Comparison of ENCODE assay signal across 8 cellular contexts in genomic region chr6:43060034-43060754, GRCh38. TPM values are rescaled to one million over a fixed set of nuclear protein-coding genes. Genes with fewer than 3 reads are reported as not detected.
DNase-seq lines count a peak whose midpoint lies in the region; ATAC-seq, FAIRE-seq and TF ChIP-seq lines count a peak whose summit lies in the region.

No MANE protein-coding gene starts in this region.

- no peak overlapping the region for H2BK15ac ChIP-seq in H1 (ENCODE audit: low read length)

- DNase-seq in H7 (peak; percentile 82), NT2/D1 (ENCODE audit: low read depth, low spot score) (no peak), H1 (ENCODE audit: low read depth in 1 of 2, low spot score in 2 of 2) (no peak), GM20000 (ENCODE audit: low spot score) (no peak), Ammon's horn (ENCODE audit: low spot score) (no peak), midbrain (lab: John Stamatoyannopoulos, UW) (no peak)

- peak overlapping the region; percentile 74 to 83 for H3K4me2 ChIP-seq in H1 (ENCODE audit: insufficient read depth in 1 of 2, low read depth in 2 of 2, low read length in 2 of 2)

- no peak overlapping the region for H3K23ac ChIP-seq in H1 (ENCODE audit: insufficient read length)

- H4K5ac ChIP-seq in H1 (ENCODE audit: insufficient read length, low read depth, low read length) = peak overlapping the region; percentile 45

- 10% methylated on average over 15 of the region's 15 CpGs; no CpG with 5 or more reads in 1 of the 2 experiments for WGBS in H1 (ENCODE audit: extremely low coverage in 1 of 2, insufficient coverage in 1 of 2, insufficient read length in 1 of 2, insufficient replicate concordance in 2 of 2, low coverage in 1 of 2, low lambda C conversion rate in 2 of 2, missing lambda C conversion rate in 1 of 2), 2 experiments

- no peak for TF ChIP-seq POLR2A in H1 (IDR thresholded peaks at IDR 0.05; ENCODE audit: control extremely low read depth in 1 of 2, low read depth in 2 of 2, low read length in 2 of 2)

- H2AK5ac ChIP-seq in H1 (ENCODE audit: low read depth, low read length) = no peak overlapping the region

- TF ChIP-seq RAD21 in H1 (IDR thresholded peaks at IDR 0.05 in 1 of 2, conservative IDR thresholded peaks at IDR 0.05 in 1 of 2; ENCODE audit: low read depth in 2 of 2, low read length in 2 of 2) = no peak

- peaks cover 10% of the 10 kb centered on the region; the same call in 1 of the 2 replicates for H3K23me2 ChIP-seq in H1 (ENCODE audit: low read depth, low read length)

- H3K4me3 ChIP-seq in H7 (ENCODE audit: insufficient read depth, low read depth, low read length) (peak overlapping the region; percentile 87), NT2/D1 (ENCODE audit: insufficient read length, low read depth) (peak overlapping the region; percentile 92), H1 (ENCODE audit: extremely low read depth in 1 of 4, insufficient read depth in 2 of 4, low read depth in 3 of 4, low read length in 4 of 4) (peak overlapping the region; percentile 90 to 99 (median 98)), muscle layer of colon (ENCODE audit: low read depth in 1 of 2, low read length in 2 of 2) (peak overlapping the region; percentile 66 to 97)

- H2BK12ac ChIP-seq in H1 (ENCODE audit: low read depth, low read length) = 0 out of 2 replicates have a peak overlapping the region, but pooled peaks have one; percentile 18

- H3K9ac ChIP-seq in NT2/D1 (ENCODE audit: insufficient read length, low read depth) = peak overlapping the region; percentile 72
- peak overlapping the region; percentile 15 to 91 (median 60); a peak in 6 of 7 replicates for H3K9ac ChIP-seq in H1 (replicated peaks in 1 of 4; ENCODE audit: extremely low read depth in 1 of 4, low read depth in 3 of 4, low read length in 3 of 4)
- H3K9ac ChIP-seq in muscle layer of colon (ENCODE audit: low read length) = peak overlapping the region; percentile 82

- ATAC-seq in HG03045 (IDR thresholded peaks at IDR 0.05; ENCODE audit: unreplicated experiment) = no peak

- POLR2A ChIA-PET in H1 (lab: Charles Lee; ENCODE audit: partially characterized antibody) = interaction anchor here (0.8 to 3.5 kb wide), 24 partner anchors 8 to 309 kb away, joined by 3 to 19 read pairs (median 4); partner anchors contain the start of genes CNPY3, PPP2R5D, PTK7 and ZNF318

- CTCF ChIA-PET in H1 (lab: Charles Lee; ENCODE audit: partially characterized antibody) = interaction anchor here (0.6 to 3.1 kb wide), 7 partner anchors 9 to 96 kb away, joined by 3 to 20 read pairs (median 4); no protein-coding TSS in a partner anchor

- H3K4me1 ChIP-seq in NT2/D1 (ENCODE audit: insufficient read depth, insufficient read length) (no peaks in the 10 kb centered on the region), H1 (replicated peaks in 1 of 4; ENCODE audit: control insufficient read depth in 3 of 4, insufficient read depth in 4 of 4, low read length in 3 of 4) (peaks cover 4 to 10% (median 5%) of the 10 kb centered on the region in 4 experiments; a peak in 5 of 7 replicates), muscle layer of colon (ENCODE audit: insufficient read depth, low read length) (peaks cover 24% of the 10 kb centered on the region)

- H3K27me3 ChIP-seq in H7 (ENCODE audit: control insufficient read depth, insufficient read depth, low read length) (no peaks in the 10 kb centered on the region), NT2/D1 (ENCODE audit: insufficient read depth, insufficient read length) (no peaks in the 10 kb centered on the region), H1 (replicated peaks in 1 of 4; ENCODE audit: control insufficient read depth in 3 of 4, extremely low read depth in 1 of 4, insufficient read depth in 3 of 4, low read length in 3 of 4) (no peaks in the 10 kb centered on the region), muscle layer of colon (ENCODE audit: control insufficient read depth in 1 of 2, insufficient read depth in 2 of 2, low read length in 2 of 2) (no peaks in the 10 kb centered on the region)

- peak overlapping the region; percentile 89; the same call in 1 of the 2 replicates for H3K27ac ChIP-seq in H1 (ENCODE audit: low read depth, low read length)
- peak overlapping the region; percentile 83 for H3K27ac ChIP-seq in muscle layer of colon (ENCODE audit: low read depth, low read length)

- no peak for FAIRE-seq in H1 (lab: Jason Lieb, UNC)

- H4K8ac ChIP-seq in H1 (ENCODE audit: extremely low read depth, insufficient read depth, low read length) = no peak overlapping the region

- H3K14ac ChIP-seq in H1 (ENCODE audit: insufficient read length) = no peak overlapping the region

- no peak overlapping the region for H4K91ac ChIP-seq in H1 (replicated peaks; ENCODE audit: insufficient read length, low read length)

- no peak overlapping the region for H2BK20ac ChIP-seq in H1 (ENCODE audit: low read length)

- H3K9me3 ChIP-seq in NT2/D1 (ENCODE audit: insufficient read depth, low read length) = no peaks in the 10 kb centered on the region
- no peaks in the 10 kb centered on the region for H3K9me3 ChIP-seq in H1 (ENCODE audit: insufficient read depth in 2 of 2, low read depth in 1 of 2, low read length in 1 of 2)
- no peaks in the 10 kb centered on the region for H3K9me3 ChIP-seq in muscle layer of colon (ENCODE audit: low read length)

- TF ChIP-seq CTCF in H1 (IDR thresholded peaks at IDR 0.05; ENCODE audit: control extremely low read depth in 1 of 3, insufficient read depth in 1 of 3, low read depth in 1 of 3, low read length in 3 of 3) (no peak), GM20000 (IDR thresholded peaks at IDR 0.05; ENCODE audit: extremely low read depth, missing control alignments) (no peak)

- H2AFZ ChIP-seq in H1 (ENCODE audit: low read length) = no peak overlapping the region; the same call in 1 of the 2 replicates

- peaks cover 6 to 16% of the 10 kb centered on the region in 2 experiments; a peak in 3 of 4 replicates for H3K79me2 ChIP-seq in H1 (ENCODE audit: control insufficient read depth in 1 of 2, insufficient read depth in 2 of 2, low read length in 2 of 2)

- peaks cover 14% of the 10 kb centered on the region for H3K79me1 ChIP-seq in H1 (ENCODE audit: low read depth, low read length)

- no peak for TF ChIP-seq EP300 in H1 (IDR thresholded peaks at IDR 0.05; ENCODE audit: borderline replicate concordance in 1 of 2, low read depth in 2 of 2, low read length in 2 of 2)

- no peak overlapping the region for H2BK120ac ChIP-seq in H1 (replicated peaks; ENCODE audit: low read depth, low read length)

- H3K4ac ChIP-seq in H1 (replicated peaks; ENCODE audit: insufficient read length, low read depth, low read length) = no peak overlapping the region

- H3K56ac ChIP-seq in H1 (replicated peaks; ENCODE audit: insufficient read length, low read depth, low read length) = no peak overlapping the region

- H2BK5ac ChIP-seq in H1 (ENCODE audit: low read depth, low read length) = peak overlapping the region; percentile 81

- no peak overlapping the region for H3K18ac ChIP-seq in H1 (ENCODE audit: extremely low read depth, low read length)

- H4K20me1 ChIP-seq in H1 (replicated peaks in 1 of 2; ENCODE audit: control insufficient read depth in 1 of 2, insufficient read depth in 2 of 2, low read length in 2 of 2) = no peaks in the 10 kb centered on the region

- H3K36me3 ChIP-seq in H7 (replicated peaks; ENCODE audit: control insufficient read depth, insufficient read depth, low read length) (peaks cover 5% of the 10 kb centered on the region), NT2/D1 (ENCODE audit: insufficient read depth, insufficient read length, low read length) (peaks cover 43% of the 10 kb centered on the region), H1 (ENCODE audit: control insufficient read depth in 2 of 4, insufficient read depth in 4 of 4, low read length in 3 of 4) (peaks cover 3 to 16% (median 11%) of the 10 kb centered on the region in 4 experiments; a peak in 6 of 8 replicates), muscle layer of colon (ENCODE audit: insufficient read depth, low read length) (peaks cover 21% of the 10 kb centered on the region)

RNA-seq across cellular contexts. Expression of gene KLC4, which starts 0.8 kb away (rescaled TPM):
- 24.8 and 30.2 TPM in 2 replicates for total RNA-seq in H7 (2014; rRNA removed; shearing (Covaris generic))
- 27.7 and 28.5 TPM in 2 replicates for total RNA-seq in H1 (2021; fragmentation: NEBNext Ultra II Directional; extraction: Animal tissue kit (Norgen Biotek cat#: 25700))
- polyA plus RNA-seq in H1 (2011; rRNA removed) = 15.7 and 23.8 TPM in 2 replicates
- polyA plus RNA-seq in H1 (2011; cell fraction: cytosol; rRNA removed) = 23.5 TPM
- polyA plus RNA-seq in H1 (2011; cell fraction: nucleus; rRNA removed) = 63.1 TPM
- polyA plus RNA-seq in H1 (2012, experiment 1 of 2) = 17.2 to 26.8 TPM (median 26.2 TPM) in 4 replicates
- polyA plus RNA-seq in H1 (2012, experiment 2 of 2) = 20.2 TPM
- polyA plus RNA-seq in H1 (2013, experiment 1 of 2) = 14.9 TPM
- polyA plus RNA-seq in H1 (2013, experiment 2 of 2) = 13.6 TPM
- 17.6 and 19.2 TPM in 2 replicates for polyA minus RNA-seq in H1 (2011; rRNA and poly(A)+ RNA removed)
- 9.5 TPM for polyA minus RNA-seq in H1 (2011; cell fraction: cytosol; rRNA and poly(A)+ RNA removed)
- polyA minus RNA-seq in H1 (2011; cell fraction: nucleus; rRNA and poly(A)+ RNA removed) = 20.0 TPM

RNA-seq across cellular contexts. Expression of gene MRPL2, which starts 1.0 kb away (rescaled TPM):
- total RNA-seq in H7 (2014; rRNA removed; shearing (Covaris generic)) = 79.1 and 82.1 TPM in 2 replicates
- 97.7 and 99.9 TPM in 2 replicates for total RNA-seq in H1 (2021; fragmentation: NEBNext Ultra II Directional; extraction: Animal tissue kit (Norgen Biotek cat#: 25700))
- polyA plus RNA-seq in H1 (2011; rRNA removed) = 58.7 and 61.0 TPM in 2 replicates
- 50.1 TPM for polyA plus RNA-seq in H1 (2011; cell fraction: cytosol; rRNA removed)
- polyA plus RNA-seq in H1 (2011; cell fraction: nucleus; rRNA removed) = 62.3 TPM
- 74.9 to 127 TPM (median 111 TPM) in 4 replicates for polyA plus RNA-seq in H1 (2012, experiment 1 of 2)
- polyA plus RNA-seq in H1 (2012, experiment 2 of 2) = 83.0 TPM
- polyA plus RNA-seq in H1 (2013, experiment 1 of 2) = 66.2 TPM
- 61.9 TPM for polyA plus RNA-seq in H1 (2013, experiment 2 of 2)
- 34.6 and 36.2 TPM in 2 replicates for polyA minus RNA-seq in H1 (2011; rRNA and poly(A)+ RNA removed)
- 37.5 TPM for polyA minus RNA-seq in H1 (2011; cell fraction: cytosol; rRNA and poly(A)+ RNA removed)
- 16.5 TPM for polyA minus RNA-seq in H1 (2011; cell fraction: nucleus; rRNA and poly(A)+ RNA removed)

RNA-seq across cellular contexts. Expression of gene CUL7, which starts 6.5 kb away (rescaled TPM):
- total RNA-seq in H7 (2014; rRNA removed; shearing (Covaris generic)) = 19.6 and 39.2 TPM in 2 replicates
- 10.8 and 11.4 TPM in 2 replicates for total RNA-seq in H1 (2021; fragmentation: NEBNext Ultra II Directional; extraction: Animal tissue kit (Norgen Biotek cat#: 25700))
- polyA plus RNA-seq in H1 (2011; rRNA removed) = 15.0 and 19.1 TPM in 2 replicates
- 20.6 TPM for polyA plus RNA-seq in H1 (2011; cell fraction: cytosol; rRNA removed)
- 75.9 TPM for polyA plus RNA-seq in H1 (2011; cell fraction: nucleus; rRNA removed)
- 11.1 to 16.5 TPM (median 14.8 TPM) in 4 replicates for polyA plus RNA-seq in H1 (2012, experiment 1 of 2)
- 11.6 TPM for polyA plus RNA-seq in H1 (2012, experiment 2 of 2)
- 6.7 TPM for polyA plus RNA-seq in H1 (2013, experiment 1 of 2)
- polyA plus RNA-seq in H1 (2013, experiment 2 of 2) = 6.2 TPM
- polyA minus RNA-seq in H1 (2011; rRNA and poly(A)+ RNA removed) = 25.3 and 26.4 TPM in 2 replicates
- 11.2 TPM for polyA minus RNA-seq in H1 (2011; cell fraction: cytosol; rRNA and poly(A)+ RNA removed)
- polyA minus RNA-seq in H1 (2011; cell fraction: nucleus; rRNA and poly(A)+ RNA removed) = 24.7 TPM

RNA-seq across cellular contexts. Expression of gene PTK7, which starts 15.9 kb away (rescaled TPM):
- 143 and 163 TPM in 2 replicates for total RNA-seq in H7 (2014; rRNA removed; shearing (Covaris generic))
- 130 and 138 TPM in 2 replicates for total RNA-seq in H1 (2021; fragmentation: NEBNext Ultra II Directional; extraction: Animal tissue kit (Norgen Biotek cat#: 25700))
- polyA plus RNA-seq in H1 (2011; rRNA removed) = 110 and 133 TPM in 2 replicates
- 105 TPM for polyA plus RNA-seq in H1 (2011; cell fraction: cytosol; rRNA removed)
- 256 TPM for polyA plus RNA-seq in H1 (2011; cell fraction: nucleus; rRNA removed)
- 146 to 167 TPM (median 153 TPM) in 4 replicates for polyA plus RNA-seq in H1 (2012, experiment 1 of 2)
- polyA plus RNA-seq in H1 (2012, experiment 2 of 2) = 166 TPM
- polyA plus RNA-seq in H1 (2013, experiment 1 of 2) = 111 TPM
- polyA plus RNA-seq in H1 (2013, experiment 2 of 2) = 96.7 TPM
- 151 and 164 TPM in 2 replicates for polyA minus RNA-seq in H1 (2011; rRNA and poly(A)+ RNA removed)
- 99.5 TPM for polyA minus RNA-seq in H1 (2011; cell fraction: cytosol; rRNA and poly(A)+ RNA removed)
- polyA minus RNA-seq in H1 (2011; cell fraction: nucleus; rRNA and poly(A)+ RNA removed) = 99.6 TPM

RNA-seq across cellular contexts. Expression of gene RRP36, which starts 38.8 kb away (rescaled TPM):
- 100 and 106 TPM in 2 replicates for total RNA-seq in H7 (2014; rRNA removed; shearing (Covaris generic))
- 89.6 and 92.3 TPM in 2 replicates for total RNA-seq in H1 (2021; fragmentation: NEBNext Ultra II Directional; extraction: Animal tissue kit (Norgen Biotek cat#: 25700))
- 20.6 and 33.9 TPM in 2 replicates for polyA plus RNA-seq in H1 (2011; rRNA removed)
- 48.7 TPM for polyA plus RNA-seq in H1 (2011; cell fraction: cytosol; rRNA removed)
- 32.2 TPM for polyA plus RNA-seq in H1 (2011; cell fraction: nucleus; rRNA removed)
- 88.5 to 96.8 TPM (median 92.1 TPM) in 4 replicates for polyA plus RNA-seq in H1 (2012, experiment 1 of 2)
- polyA plus RNA-seq in H1 (2012, experiment 2 of 2) = 53.2 TPM
- 85.3 TPM for polyA plus RNA-seq in H1 (2013, experiment 1 of 2)
- 82.7 TPM for polyA plus RNA-seq in H1 (2013, experiment 2 of 2)
- polyA minus RNA-seq in H1 (2011; rRNA and poly(A)+ RNA removed) = 51.2 and 56.1 TPM in 2 replicates
- polyA minus RNA-seq in H1 (2011; cell fraction: cytosol; rRNA and poly(A)+ RNA removed) = 22.2 TPM
- 29.4 TPM for polyA minus RNA-seq in H1 (2011; cell fraction: nucleus; rRNA and poly(A)+ RNA removed)
